In the genomic region with DNA sequence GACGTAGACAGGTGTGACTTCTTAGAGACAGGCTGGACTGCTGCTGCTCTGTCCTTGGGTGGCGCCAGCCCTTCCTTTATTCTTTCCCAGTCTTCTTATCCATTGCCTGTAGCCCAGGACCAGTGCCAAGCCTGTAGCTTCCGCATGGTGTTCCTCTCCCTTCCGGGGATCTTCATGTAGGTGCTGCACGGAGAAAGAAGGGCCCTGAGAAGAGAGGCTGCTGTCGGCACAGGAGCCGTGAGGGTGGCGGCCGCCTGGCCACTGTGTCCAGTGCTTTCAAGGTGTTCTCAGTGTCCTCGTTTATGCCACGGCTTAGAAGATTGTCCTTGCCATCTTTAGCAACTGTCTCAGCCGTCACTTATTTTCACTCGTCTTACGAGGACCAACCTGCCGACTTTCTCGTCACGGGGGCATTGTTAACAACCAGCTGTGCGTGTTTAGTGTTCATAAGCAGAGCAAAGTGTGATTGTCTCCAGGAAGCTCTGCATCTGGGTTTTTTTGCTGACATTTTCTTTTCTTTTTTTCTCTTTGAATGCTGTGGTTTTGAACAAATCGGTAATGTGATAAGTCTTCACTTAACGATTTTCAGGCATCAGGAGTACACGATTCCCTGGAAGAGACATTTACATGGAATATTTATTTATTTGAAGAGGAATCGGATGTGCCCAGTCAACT, we compare ENCODE assay signal across 22 cellular contexts.
"Had no signal": no experiment of that assay in that cellular context is flagged by ENCODE, and none has a peak within 500 bp of the region (broad histone marks: within the 10 kb centered on the region; RNA-seq: fewer than 3 reads in every experiment).

No MANE protein-coding gene starts in this region.

- H3K4me3 Mint-ChIP-seq: activated T-cell treated with anti-CD3 and anti-CD28 coated beads, Interleukin-2, amount 50 U/mL, for 4 hours; dendritic cell treated with granulocyte-macrophage colony-stimulating factor and Interleukin-4, amounts not matched to agents 40 ng/mL and 50 ng/mL, for 4 days; nephron had no signal

- H3K9me3 Mint-ChIP-seq: activated T-cell treated with anti-CD3 and anti-CD28 coated beads, Interleukin-2, amount 50 U/mL, for 4 hours; activated T-helper 2 cell treated with anti-CD3 and anti-CD28 coated beads, Interferon-gamma antibody, Interleukin-2, Interleukin-4, amounts not matched to agents 10 μg/mL and 5 μg/mL and 100 μg/mL, durations not matched to agents 14 hours and 24 hours and 36 hours; dendritic cell treated with granulocyte-macrophage colony-stimulating factor and Interleukin-4, amounts not matched to agents 40 ng/mL and 50 ng/mL, for 4 days; immature natural killer cell had no signal

- H3K27me3 ChIP-seq: right lobe of liver, testis, uterus had no signal

- H3K9ac ChIP-seq: parathyroid adenoma had no signal

- H3K36me3 ChIP-seq: right lobe of liver, uterus had no signal

- H3K36me3 Mint-ChIP-seq: immature natural killer cell had no signal

- H3K27ac ChIP-seq: parathyroid adenoma, right lobe of liver, testis, uterus had no signal

- DNase-seq: activated CD4-positive, alpha-beta T cell treated with anti-CD3 and anti-CD28 coated beads for 4 hours; activated CD4-positive, alpha-beta T cell treated with anti-CD3 and anti-CD28 coated beads, Interleukin-2, amount 50 U/mL, for 48 hours; activated CD4-positive, CD25-positive, alpha-beta regulatory T cell; activated CD8-positive, alpha-beta memory T cell treated with anti-CD3 and anti-CD28 coated beads, Interleukin-2, amount 50 U/mL, for 48 hours; activated naive CD4-positive, alpha-beta T cell treated with Interleukin-2 at 50 U/mL for 16 hours; activated T-cell treated with anti-CD3 and anti-CD28 coated beads, Interleukin-2, amount 50 U/mL, for 4 hours; effector CD4-positive, alpha-beta T cell; foreskin fibroblast; immature natural killer cell; mammary epithelial cell; right lobe of liver; stimulated activated CD4-positive, alpha-beta T cell treated with anti-CD3 and anti-CD28 coated beads, Interleukin-2, amount 100 ng/mL, for 48 hours; stimulated activated CD8-positive, alpha-beta memory T cell treated with anti-CD3 and anti-CD28 coated beads, Interleukin-4, amount 100 ng/mL, for 48 hours; stimulated activated naive CD4-positive, alpha-beta T cell; testis; trophoblast cell; uterus had no signal

- H3K9me3 ChIP-seq: right lobe of liver, testis, uterus had no signal

- H3K4me1 ChIP-seq: parathyroid adenoma, uterus had no signal

- H3K4me2 ChIP-seq: smooth muscle cell had no signal

- H3K27ac Mint-ChIP-seq: activated T-helper 2 cell treated with anti-CD3 and anti-CD28 coated beads, Interferon-gamma antibody, Interleukin-2, Interleukin-4, amounts not matched to agents 10 μg/mL and 5 μg/mL and 100 μg/mL, durations not matched to agents 14 hours and 24 hours and 36 hours; dendritic cell treated with granulocyte-macrophage colony-stimulating factor and Interleukin-4, amounts not matched to agents 40 ng/mL and 50 ng/mL, for 4 days had no signal

- H3K4me3 ChIP-seq: right lobe of liver, smooth muscle cell, testis, uterus had no signal
